In the genomic region with DNA sequence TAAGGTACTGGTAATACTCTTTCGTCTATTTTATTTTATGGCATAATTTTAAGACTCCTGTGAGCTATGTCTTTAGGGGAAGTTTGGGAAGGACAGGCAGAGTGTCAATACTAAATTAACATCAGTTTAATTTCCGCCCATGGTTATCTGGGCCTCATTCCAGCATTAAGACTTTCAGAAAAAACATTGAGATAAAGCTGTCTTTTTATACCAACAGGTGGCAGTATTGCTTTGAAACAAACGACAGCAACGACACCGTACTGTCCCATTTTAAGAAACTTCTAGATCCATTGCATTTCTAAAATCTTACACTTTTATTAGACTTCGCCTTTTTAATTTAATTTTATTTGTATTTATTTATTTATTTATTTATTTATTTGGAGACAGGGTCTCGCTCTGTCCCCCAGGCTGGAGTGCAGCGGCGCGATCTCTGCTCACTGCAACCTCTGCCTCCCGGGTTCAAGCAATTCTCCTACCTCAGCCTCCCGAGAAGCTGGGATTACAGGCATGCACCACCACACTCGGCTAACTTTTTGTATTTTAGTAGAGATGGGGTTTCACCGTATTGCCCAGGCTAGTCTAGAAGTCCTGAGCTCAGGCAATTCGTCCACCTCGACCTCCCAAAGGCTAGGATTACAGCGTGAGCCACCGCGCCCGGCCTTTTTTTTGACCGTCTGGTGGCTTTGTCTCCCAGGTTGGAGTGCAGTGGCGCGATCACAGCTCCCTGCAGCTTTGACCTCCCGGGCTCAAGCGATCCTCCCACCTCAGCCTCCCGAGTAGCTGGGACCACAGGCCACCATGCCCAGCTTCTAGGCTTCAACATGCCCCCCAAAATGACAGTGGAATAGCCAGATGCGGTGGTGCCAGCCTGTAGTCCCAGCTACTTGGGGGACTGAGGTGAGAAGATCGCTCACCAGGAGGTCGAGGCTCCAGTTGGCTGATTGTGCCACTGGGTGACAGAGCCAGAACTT, we compare ENCODE assay signal across 8 cellular contexts.
A peak's percentile ranks its signal among the peaks of the same experiment; 100 is the strongest.
DNase-seq lines count a peak whose midpoint lies in the region; ATAC-seq and TF ChIP-seq lines count a peak whose summit lies in the region.

No MANE protein-coding gene starts in this region.

- H3K36me3 ChIP-seq in breast epithelium (no peaks in the 10 kb centered on the region), kidney epithelial cell (ENCODE audit: control insufficient read depth, insufficient read depth, low read length) (no peaks in the 10 kb centered on the region), thyroid gland (no peaks in the 10 kb centered on the region)

- ATAC-seq in HG03342 (IDR thresholded peaks at IDR 0.05; ENCODE audit: unreplicated experiment), result peak; percentile 67

- peak; percentile 60 to 73 (median 67) for TF ChIP-seq CTCF in breast epithelium (IDR thresholded peaks at IDR 0.05)
- TF ChIP-seq CTCF in kidney epithelial cell (IDR thresholded peaks at IDR 0.05; ENCODE audit: insufficient read depth, low read length, poor library complexity, severe bottlenecking), result peak; percentile 54
- peak in 5 of 6 experiments; percentile 39 to 77 (median 65) for TF ChIP-seq CTCF in thyroid gland (IDR thresholded peaks at IDR 0.05)

- H3K9me3 ChIP-seq in breast epithelium (no peaks in the 10 kb centered on the region), thyroid gland (no peaks in the 10 kb centered on the region)

- H3K4me1 ChIP-seq in breast epithelium, result no peaks in the 10 kb centered on the region
- peaks cover 8 to 18% of the 10 kb centered on the region in 2 donors for H3K4me1 ChIP-seq in thyroid gland

- DNase-seq in NCI-H2227 (lab: John Stamatoyannopoulos, UW; ENCODE audit: unreplicated experiment) (peak; percentile 57), NCI-H2227 treated with DMSO at 0.1 percent for 48 hours (lab: John Stamatoyannopoulos, UW) (no peak), NCI-H82 treated with DMSO at 0.1 percent for 48 hours (lab: John Stamatoyannopoulos, UW; ENCODE audit: unreplicated experiment) (peak; percentile 59), breast epithelium (ENCODE audit: low spot score in 2 of 2) (no peak), kidney epithelial cell (ENCODE audit: low read depth) (peak; percentile 26), thyroid gland (peak in 1 of 2 donors; percentile 7), cortex of kidney (lab: John Stamatoyannopoulos, UW) (no peak)

- H3K27me3 ChIP-seq in breast epithelium, result no peaks in the 10 kb centered on the region
- no peaks in the 10 kb centered on the region for H3K27me3 ChIP-seq in kidney epithelial cell (ENCODE audit: control insufficient read depth, insufficient read depth, low read length)
- H3K27me3 ChIP-seq in thyroid gland, result no peaks in the 10 kb centered on the region

- intact Hi-C loops in breast epithelium (cut with DNase I; ENCODE audit: low total_unique reads), result loop anchor here (10.0 kb wide), 1 partner anchor 431 kb away; a partner anchor contains a TSS
- intact Hi-C loops in thyroid gland (cut with DNase I), result loop anchor here (5.0 kb wide), 2 partner anchors 79 to 141 kb away; a partner anchor contains a TSS

- H3K4me3 ChIP-seq in breast epithelium (peak overlapping the region in 1 of 3 donors; percentile 17), kidney epithelial cell (ENCODE audit: low read depth, low read length) (no peak overlapping the region), thyroid gland (replicated peaks in 1 of 3) (no peak overlapping the region)

- TF ChIP-seq POLR2A in breast epithelium (IDR thresholded peaks at IDR 0.05) (no peak), thyroid gland (IDR thresholded peaks at IDR 0.05) (no peak)

- H3K27ac ChIP-seq in breast epithelium, result peak overlapping the region in 1 of 2 donors; percentile 37
- no peak overlapping the region for H3K27ac ChIP-seq in thyroid gland

- WGBS in thyroid gland, 2 donors, result 77% methylated on average over 29 of the region's 29 CpGs

Comparison
In these comparisons a context has a peak if more than half of its experiments do, and no peak if none do; other contexts are left out.
1. DNase-seq: peak in NCI-H2227 (single experiment), NCI-H82 treated with DMSO at 0.1 percent for 48 hours (single experiment) and kidney epithelial cell (single experiment); none in NCI-H2227 treated with DMSO at 0.1 percent for 48 hours (single experiment), breast epithelium (0 of 2) and cortex of kidney (single experiment).
2. Peak in every context shown above with its lines, with median percentiles within 50 percentile points of each other: CTCF ChIP-seq.